2 cellular contexts compared by ENCODE assay signal in the genomic region with DNA sequence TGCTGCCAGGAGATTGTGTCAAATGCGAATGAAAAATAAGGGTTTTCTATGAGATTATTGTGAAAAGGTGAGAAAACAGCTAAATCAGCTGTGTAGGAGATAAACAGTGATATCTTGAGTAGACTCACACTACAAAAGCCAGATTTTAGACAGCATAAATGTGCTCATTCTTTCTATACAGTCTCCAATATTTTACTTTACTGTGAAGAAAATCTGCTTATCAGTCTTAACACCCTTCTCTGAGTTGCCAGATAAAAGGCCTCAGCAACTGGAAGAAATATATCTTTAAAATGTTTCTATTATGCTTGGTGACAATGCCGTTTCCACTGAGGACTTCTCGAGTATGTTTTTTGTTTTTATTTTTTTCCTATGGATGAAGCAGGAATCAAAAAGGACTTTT.
TF ChIP-seq lines count a peak whose summit lies in the region.

No MANE protein-coding gene starts in this region.

TF ChIP-seq in GM23338, 12 proteins besides CTCF, POLR2A, EP300 and RAD21 (continued from another document):
- TF ChIP-seq CREB1 (CRISPR knock-in tag; IDR thresholded peaks at IDR 0.05; ENCODE audit: low read depth) (no peak), JUNB (IDR thresholded peaks at IDR 0.05; ENCODE audit: unreplicated experiment) (no peak)

TF ChIP-seq in K562, 482 proteins besides CTCF, POLR2A, EP300 and RAD21 (continued from another document):
- TF ChIP-seq OTX1 (CRISPR knock-in tag; IDR thresholded peaks at IDR 0.05), result no peak
- TF ChIP-seq, protein P1, sequence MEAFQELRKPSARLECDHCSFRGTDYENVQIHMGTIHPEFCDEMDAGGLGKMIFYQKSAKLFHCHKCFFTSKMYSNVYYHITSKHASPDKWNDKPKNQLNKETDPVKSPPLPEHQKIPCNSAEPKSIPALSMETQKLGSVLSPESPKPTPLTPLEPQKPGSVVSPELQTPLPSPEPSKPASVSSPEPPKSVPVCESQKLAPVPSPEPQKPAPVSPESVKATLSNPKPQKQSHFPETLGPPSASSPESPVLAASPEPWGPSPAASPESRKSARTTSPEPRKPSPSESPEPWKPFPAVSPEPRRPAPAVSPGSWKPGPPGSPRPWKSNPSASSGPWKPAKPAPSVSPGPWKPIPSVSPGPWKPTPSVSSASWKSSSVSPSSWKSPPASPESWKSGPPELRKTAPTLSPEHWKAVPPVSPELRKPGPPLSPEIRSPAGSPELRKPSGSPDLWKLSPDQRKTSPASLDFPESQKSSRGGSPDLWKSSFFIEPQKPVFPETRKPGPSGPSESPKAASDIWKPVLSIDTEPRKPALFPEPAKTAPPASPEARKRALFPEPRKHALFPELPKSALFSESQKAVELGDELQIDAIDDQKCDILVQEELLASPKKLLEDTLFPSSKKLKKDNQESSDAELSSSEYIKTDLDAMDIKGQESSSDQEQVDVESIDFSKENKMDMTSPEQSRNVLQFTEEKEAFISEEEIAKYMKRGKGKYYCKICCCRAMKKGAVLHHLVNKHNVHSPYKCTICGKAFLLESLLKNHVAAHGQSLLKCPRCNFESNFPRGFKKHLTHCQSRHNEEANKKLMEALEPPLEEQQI (IDR thresholded peaks at IDR 0.05), result no peak
- TF ChIP-seq TEAD4 (IDR thresholded peaks at IDR 0.05; ENCODE audit: low read length), result peak; percentile 61
- no peak for TF ChIP-seq TEAD4 (CRISPR knock-in tag; IDR thresholded peaks at IDR 0.05; ENCODE audit: borderline replicate concordance)
- TF ChIP-seq ZNF79 (CRISPR knock-in tag; IDR thresholded peaks at IDR 0.05; ENCODE audit: low read depth), result no peak
- TF ChIP-seq SRSF9 (IDR thresholded peaks at IDR 0.05; ENCODE audit: borderline replicate concordance, low read depth, low read length), result no peak
- TF ChIP-seq LEF1 (IDR thresholded peaks at IDR 0.05), result no peak
- TF ChIP-seq, protein P2, sequence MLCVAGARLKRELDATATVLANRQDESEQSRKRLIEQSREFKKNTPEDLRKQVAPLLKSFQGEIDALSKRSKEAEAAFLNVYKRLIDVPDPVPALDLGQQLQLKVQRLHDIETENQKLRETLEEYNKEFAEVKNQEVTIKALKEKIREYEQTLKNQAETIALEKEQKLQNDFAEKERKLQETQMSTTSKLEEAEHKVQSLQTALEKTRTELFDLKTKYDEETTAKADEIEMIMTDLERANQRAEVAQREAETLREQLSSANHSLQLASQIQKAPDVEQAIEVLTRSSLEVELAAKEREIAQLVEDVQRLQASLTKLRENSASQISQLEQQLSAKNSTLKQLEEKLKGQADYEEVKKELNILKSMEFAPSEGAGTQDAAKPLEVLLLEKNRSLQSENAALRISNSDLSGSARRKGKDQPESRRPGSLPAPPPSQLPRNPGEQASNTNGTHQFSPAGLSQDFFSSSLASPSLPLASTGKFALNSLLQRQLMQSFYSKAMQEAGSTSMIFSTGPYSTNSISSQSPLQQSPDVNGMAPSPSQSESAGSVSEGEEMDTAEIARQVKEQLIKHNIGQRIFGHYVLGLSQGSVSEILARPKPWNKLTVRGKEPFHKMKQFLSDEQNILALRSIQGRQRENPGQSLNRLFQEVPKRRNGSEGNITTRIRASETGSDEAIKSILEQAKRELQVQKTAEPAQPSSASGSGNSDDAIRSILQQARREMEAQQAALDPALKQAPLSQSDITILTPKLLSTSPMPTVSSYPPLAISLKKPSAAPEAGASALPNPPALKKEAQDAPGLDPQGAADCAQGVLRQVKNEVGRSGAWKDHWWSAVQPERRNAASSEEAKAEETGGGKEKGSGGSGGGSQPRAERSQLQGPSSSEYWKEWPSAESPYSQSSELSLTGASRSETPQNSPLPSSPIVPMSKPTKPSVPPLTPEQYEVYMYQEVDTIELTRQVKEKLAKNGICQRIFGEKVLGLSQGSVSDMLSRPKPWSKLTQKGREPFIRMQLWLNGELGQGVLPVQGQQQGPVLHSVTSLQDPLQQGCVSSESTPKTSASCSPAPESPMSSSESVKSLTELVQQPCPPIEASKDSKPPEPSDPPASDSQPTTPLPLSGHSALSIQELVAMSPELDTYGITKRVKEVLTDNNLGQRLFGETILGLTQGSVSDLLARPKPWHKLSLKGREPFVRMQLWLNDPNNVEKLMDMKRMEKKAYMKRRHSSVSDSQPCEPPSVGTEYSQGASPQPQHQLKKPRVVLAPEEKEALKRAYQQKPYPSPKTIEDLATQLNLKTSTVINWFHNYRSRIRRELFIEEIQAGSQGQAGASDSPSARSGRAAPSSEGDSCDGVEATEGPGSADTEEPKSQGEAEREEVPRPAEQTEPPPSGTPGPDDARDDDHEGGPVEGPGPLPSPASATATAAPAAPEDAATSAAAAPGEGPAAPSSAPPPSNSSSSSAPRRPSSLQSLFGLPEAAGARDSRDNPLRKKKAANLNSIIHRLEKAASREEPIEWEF (CRISPR knock-in tag; IDR thresholded peaks at IDR 0.05), result no peak
- no peak for TF ChIP-seq C11orf30 (IDR thresholded peaks at IDR 0.05; ENCODE audit: low read depth)
- TF ChIP-seq ZNF121 (CRISPR knock-in tag; conservative IDR thresholded peaks at IDR 0.05), result no peak
- TF ChIP-seq CGGBP1 (CRISPR knock-in tag; IDR thresholded peaks at IDR 0.05), result no peak
- no peak for TF ChIP-seq TFE3 (CRISPR knock-in tag; IDR thresholded peaks at IDR 0.05)
- no peak for TF ChIP-seq BRF1 (IDR thresholded peaks at IDR 0.05; ENCODE audit: borderline replicate concordance, extremely low read depth, insufficient read length)
- no peak for TF ChIP-seq RREB1 (CRISPR knock-in tag; IDR thresholded peaks at IDR 0.05)
- TF ChIP-seq TFAM (CRISPR knock-in tag; conservative IDR thresholded peaks at IDR 0.05), result no peak
- peak; percentile 75 for TF ChIP-seq TAL1 (IDR thresholded peaks at IDR 0.05)
